26 cellular contexts compared by ENCODE assay signal in genomic region chr19:46056536-46056935, GRCh38. TPM values are rescaled to one million over a fixed set of nuclear protein-coding genes. Genes with fewer than 3 reads are reported as not detected.
DNase-seq lines count a peak whose midpoint lies in the region; ATAC-seq, FAIRE-seq and TF ChIP-seq lines count a peak whose summit lies in the region.
"Had no signal": no experiment of that assay in that cellular context is flagged by ENCODE, and none has a peak within 500 bp of the region (broad histone marks: within the 10 kb centered on the region; RNA-seq: fewer than 3 reads in every experiment).

No MANE protein-coding gene starts in this region.

- H3K4me2 ChIP-seq in astrocyte (ENCODE audit: low read length) = no peak overlapping the region

- H3K27me3 ChIP-seq in astrocyte (ENCODE audit: insufficient read depth, low read length) (peaks cover 8% of the 10 kb centered on the region), WERI-Rb-1 (ENCODE audit: insufficient read depth, low read depth, severe bottlenecking) (no peaks in the 10 kb centered on the region)

- H2AFZ ChIP-seq in astrocyte (ENCODE audit: low read depth, low read length) = no peak overlapping the region

- peaks cover 16% of the 10 kb centered on the region for H3K9me3 Mint-ChIP-seq in astrocyte (ENCODE audit: unreplicated experiment)

- H4K20me1 ChIP-seq in astrocyte (ENCODE audit: insufficient read depth, low read length) = no peaks in the 10 kb centered on the region

- H3K36me3 ChIP-seq in astrocyte (ENCODE audit: insufficient read depth, low read length) (no peaks in the 10 kb centered on the region), WERI-Rb-1 (no peaks in the 10 kb centered on the region)
- H3K36me3 ChIP-seq: esophagus squamous epithelium, thoracic aorta had no signal

- TF ChIP-seq CTCF in astrocyte (IDR thresholded peaks at IDR 0.05; ENCODE audit: insufficient read depth, low read depth, low read length) = no peak
- no peak for TF ChIP-seq CTCF in WERI-Rb-1 (IDR thresholded peaks at IDR 0.05; ENCODE audit: low read depth, low read length)

- peaks cover 27% of the 10 kb centered on the region for H3K36me3 Mint-ChIP-seq in astrocyte (ENCODE audit: low read depth, unreplicated experiment)

- no peak for FAIRE-seq in astrocyte (lab: Jason Lieb, UNC)
- FAIRE-seq: H54 had no signal

- H3K9me3 ChIP-seq in astrocyte (ENCODE audit: insufficient read depth, low read depth, low read length) (peaks cover 14% of the 10 kb centered on the region), WERI-Rb-1 (ENCODE audit: severe bottlenecking) (peaks cover 15% of the 10 kb centered on the region)
- H3K9me3 ChIP-seq: thoracic aorta had no signal

- ATAC-seq in HG03095 (IDR thresholded peaks at IDR 0.05; ENCODE audit: unreplicated experiment) (no peak), GM19467 (IDR thresholded peaks at IDR 0.05; ENCODE audit: unreplicated experiment) (no peak)

- no peak overlapping the region for H3K4me3 Mint-ChIP-seq in astrocyte (ENCODE audit: unreplicated experiment)
- H3K4me3 Mint-ChIP-seq: naive B cell had no signal

- peaks cover 9% of the 10 kb centered on the region for H3K4me1 Mint-ChIP-seq in astrocyte (ENCODE audit: low read depth, unreplicated experiment)
- H3K4me1 Mint-ChIP-seq: naive B cell had no signal

- DNase-seq in COLO829 (ENCODE audit: low spot score) (peak; percentile 70), NCI-H2227 (lab: John Stamatoyannopoulos, UW; ENCODE audit: unreplicated experiment) (peak; percentile 17), astrocyte (ENCODE audit: low read depth) (no peak), glomerular visceral epithelial cell (ENCODE audit: extremely low spot score) (peak; percentile 25), WERI-Rb-1 (no peak)
- no peak for DNase-seq in activated CD8-positive, alpha-beta memory T cell treated with anti-CD3 and anti-CD28 coated beads, Interleukin-2, amount 50 U/mL, for 48 hours
- DNase-seq: activated CD4-positive, alpha-beta T cell treated with anti-CD3 and anti-CD28 coated beads for 1 hour; activated naive CD4-positive, alpha-beta T cell treated with anti-CD3 and anti-CD28 coated beads, Interleukin-2, amount 50 U/mL, for 16 hours; activated T-cell treated with anti-CD3 and anti-CD28 coated beads, Interleukin-2, amount 50 U/mL, for 48 hours; aorta; DMS 273 treated with DMSO at 0.1 percent for 48 hours; effector CD4-positive, alpha-beta T cell; esophagus squamous epithelium; MM.1S; naive B cell; NCI-H187 treated with DMSO at 0.1 percent for 48 hours; nucleus accumbens; stimulated activated CD4-positive, alpha-beta T cell treated with anti-CD3 and anti-CD28 coated beads, Interleukin-4, amount 100 ng/mL, for 24 hours; stimulated activated naive CD4-positive, alpha-beta T cell treated with Interleukin-2 at 50 U/mL for 16 hours had no signal

- H3K4me1 ChIP-seq in astrocyte (ENCODE audit: insufficient read depth, low read length) = no peaks in the 10 kb centered on the region

- H3K9ac ChIP-seq in astrocyte (ENCODE audit: low read length) = no peak overlapping the region

- no peak overlapping the region for H3K27ac ChIP-seq in astrocyte (ENCODE audit: low read depth, low read length)
- H3K27ac ChIP-seq in WERI-Rb-1 = no peak overlapping the region
- H3K27ac ChIP-seq: esophagus squamous epithelium, thoracic aorta had no signal

- no peak overlapping the region for H3K4me3 ChIP-seq in astrocyte (ENCODE audit: insufficient read depth, low read depth, low read length)
- no peak overlapping the region for H3K4me3 ChIP-seq in WERI-Rb-1 (ENCODE audit: low read depth, low read length)
- H3K4me3 ChIP-seq: esophagus squamous epithelium, thoracic aorta had no signal

- H3K27ac Mint-ChIP-seq in astrocyte (ENCODE audit: unreplicated experiment) = peak overlapping the region; percentile 27
- H3K27ac Mint-ChIP-seq: naive B cell had no signal

- peaks cover 22% of the 10 kb centered on the region for H3K27me3 Mint-ChIP-seq in astrocyte (ENCODE audit: low read depth, unreplicated experiment)

- H3K79me2 ChIP-seq in astrocyte (ENCODE audit: insufficient read depth, low read length) = no peaks in the 10 kb centered on the region

RNA-seq across cellular contexts. Expression of gene IGFL4, which starts 15.7 kb away (rescaled TPM):
- total RNA-seq in astrocyte = 2.3 and 5.4 TPM in 2 replicates
- total RNA-seq: activated CD8-positive, alpha-beta memory T cell treated with anti-CD3 and anti-CD28 coated beads for 36 hours; aorta; esophagus squamous epithelium; G401; thoracic aorta had no signal

RNA-seq across cellular contexts. Expression of gene PGLYRP1, which starts 33.7 kb away (rescaled TPM):
- not detected in 2 replicates for total RNA-seq in astrocyte
- total RNA-seq: activated CD8-positive, alpha-beta memory T cell treated with anti-CD3 and anti-CD28 coated beads for 36 hours; esophagus squamous epithelium; G401; NCI-H460; thoracic aorta had no signal

Comparison
In these comparisons a context has a peak if more than half of its experiments do, and no peak if none do; other contexts are left out.
1. DNase-seq: peak in COLO829 (single experiment), NCI-H2227 (single experiment) and glomerular visceral epithelial cell (single experiment); none in astrocyte (single experiment), WERI-Rb-1 (single experiment) and activated CD8-positive, alpha-beta memory T cell treated with anti-CD3 and anti-CD28 coated beads, Interleukin-2, amount 50 U/mL, for 48 hours (single experiment).